In the genomic region with DNA sequence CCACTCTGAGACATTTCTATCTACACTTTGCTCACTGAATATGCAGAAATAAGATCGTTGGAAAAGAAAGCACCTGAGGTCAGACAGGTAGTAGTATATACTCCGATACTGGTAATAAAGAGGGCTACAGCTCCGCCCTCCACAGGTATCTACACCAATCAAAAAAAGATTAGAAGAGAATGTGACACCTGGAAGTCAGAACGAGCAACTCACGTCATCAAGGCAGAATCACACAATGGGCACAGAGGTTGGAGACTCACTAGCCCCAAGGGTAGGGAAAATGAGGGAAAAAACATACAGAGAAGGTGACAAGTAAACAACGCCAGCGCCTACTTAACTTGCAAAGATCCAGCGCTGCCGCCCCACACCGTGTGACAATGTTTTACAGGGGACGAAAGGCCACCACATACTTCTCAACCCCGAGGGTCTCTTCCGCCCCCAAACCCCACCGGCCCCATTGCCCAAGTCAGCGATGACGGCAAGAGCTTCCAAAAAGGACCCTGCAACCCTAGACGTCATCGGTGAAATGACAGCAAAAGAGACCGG, we compare ENCODE assay signal across 8 cellular contexts. TPM values are rescaled to one million over a fixed set of nuclear protein-coding genes. Genes with fewer than 3 reads are reported as not detected.
A peak's percentile ranks its signal among the peaks of the same experiment; 100 is the strongest.
DNase-seq lines count a peak whose midpoint lies in the region; ATAC-seq, FAIRE-seq and TF ChIP-seq lines count a peak whose summit lies in the region.

No MANE protein-coding gene starts in this region.

- H3K36me3 ChIP-seq in neuron (ENCODE audit: insufficient read depth, low read length), result no peaks in the 10 kb centered on the region

- TF ChIP-seq POLR2A in H54 (IDR thresholded peaks at IDR 0.05; ENCODE audit: low read depth, low read length), result no peak

- TF ChIP-seq CTCF in foreskin keratinocyte (conservative IDR thresholded peaks at IDR 0.05), result no peak

- no peaks in the 10 kb centered on the region for H3K27me3 Mint-ChIP-seq in activated T-helper 2 cell treated with anti-CD3 and anti-CD28 coated beads, Interferon-gamma antibody, Interleukin-2, Interleukin-4, amounts not matched to agents 10 μg/mL and 5 μg/mL and 100 μg/mL, durations not matched to agents 14 hours and 24 hours and 36 hours (ENCODE audit: low read depth)

- FAIRE-seq in H54 (lab: Jason Lieb, UNC), result no peak

- peaks cover 37% of the 10 kb centered on the region for H3K4me1 Mint-ChIP-seq in activated T-helper 2 cell treated with anti-CD3 and anti-CD28 coated beads, Interferon-gamma antibody, Interleukin-2, Interleukin-4, amounts not matched to agents 10 μg/mL and 5 μg/mL and 100 μg/mL, durations not matched to agents 14 hours and 24 hours and 36 hours (ENCODE audit: low read depth)

- H3K4me1 ChIP-seq in foreskin keratinocyte, result peaks cover 4% of the 10 kb centered on the region
- H3K4me1 ChIP-seq in neuron (ENCODE audit: insufficient read depth, low read length), result peaks cover 20% of the 10 kb centered on the region

- intact Hi-C loops in activated T-helper 2 cell treated with anti-CD3 and anti-CD28 coated beads, Interferon-gamma antibody, Interleukin-2, Interleukin-4, amounts not matched to agents 10 μg/mL and 5 μg/mL and 100 μg/mL, durations not matched to agents 14 hours and 24 hours and 36 hours (cut with micrococcal nuclease), result loop anchor here (1.0 to 2.0 kb wide), 2 partner anchors 25 to 71 kb away; partner anchors contain the start of gene COL19A1

- H3K27me3 ChIP-seq in foreskin keratinocyte (no peaks in the 10 kb centered on the region), neuron (ENCODE audit: insufficient read depth, low read length) (no peaks in the 10 kb centered on the region)

- peak overlapping the region; percentile 97 for H2AFZ ChIP-seq in neuron (ENCODE audit: low read depth, low read length)

- peak overlapping the region; percentile 90 for H3K4me3 Mint-ChIP-seq in activated T-helper 2 cell treated with anti-CD3 and anti-CD28 coated beads, Interferon-gamma antibody, Interleukin-2, Interleukin-4, amounts not matched to agents 10 μg/mL and 5 μg/mL and 100 μg/mL, durations not matched to agents 14 hours and 24 hours and 36 hours (ENCODE audit: low read depth)

- H3K9me3 ChIP-seq in neuron (ENCODE audit: low read length), result no peaks in the 10 kb centered on the region

- peak; percentile 68 for DNase-seq in Ammon's horn (ENCODE audit: low spot score)
- peak; percentile 35 for DNase-seq in NCI-H510A (lab: John Stamatoyannopoulos, UW)
- no peak for DNase-seq in activated T-helper 2 cell treated with anti-CD3 and anti-CD28 coated beads, Interferon-gamma antibody, Interleukin-2, Interleukin-4, amounts not matched to agents 10 μg/mL and 5 μg/mL and 100 μg/mL, durations not matched to agents 14 hours and 24 hours and 36 hours (ENCODE audit: low spot score)
- DNase-seq in foreskin keratinocyte, result peak; percentile 76 to 88
- no peak for DNase-seq in H54 (ENCODE audit: insufficient read length, low spot score)

- peaks cover 15% of the 10 kb centered on the region for H3K36me3 Mint-ChIP-seq in activated T-helper 2 cell treated with anti-CD3 and anti-CD28 coated beads, Interferon-gamma antibody, Interleukin-2, Interleukin-4, amounts not matched to agents 10 μg/mL and 5 μg/mL and 100 μg/mL, durations not matched to agents 14 hours and 24 hours and 36 hours (ENCODE audit: low read depth)

- peak; percentile 28 for ATAC-seq in GM18520 (IDR thresholded peaks at IDR 0.05; ENCODE audit: unreplicated experiment)
- ATAC-seq in HG03103 (IDR thresholded peaks at IDR 0.05; ENCODE audit: low read depth, unreplicated experiment), result peak; percentile 16
- peak; percentile 78 for ATAC-seq in foreskin keratinocyte

- H3K9me3 Mint-ChIP-seq in activated T-helper 2 cell treated with anti-CD3 and anti-CD28 coated beads, Interferon-gamma antibody, Interleukin-2, Interleukin-4, amounts not matched to agents 10 μg/mL and 5 μg/mL and 100 μg/mL, durations not matched to agents 14 hours and 24 hours and 36 hours, result peaks cover 4% of the 10 kb centered on the region

- peak overlapping the region; percentile 89 for H3K27ac Mint-ChIP-seq in activated T-helper 2 cell treated with anti-CD3 and anti-CD28 coated beads, Interferon-gamma antibody, Interleukin-2, Interleukin-4, amounts not matched to agents 10 μg/mL and 5 μg/mL and 100 μg/mL, durations not matched to agents 14 hours and 24 hours and 36 hours

- H3K4me3 ChIP-seq in neuron (ENCODE audit: low read length), result peak overlapping the region; percentile 92

- H3K27ac ChIP-seq in foreskin keratinocyte, result peak overlapping the region; percentile 81

RNA-seq across cellular contexts. Expression of gene LMBRD1, which starts 0.7 kb away (rescaled TPM):
- 18.9 and 20.8 TPM in 2 replicates for total RNA-seq in activated T-helper 2 cell treated with anti-CD3 and anti-CD28 coated beads, Interferon-gamma antibody, Interleukin-2, Interleukin-4, amounts not matched to agents 10 μg/mL and 5 μg/mL and 100 μg/mL, durations not matched to agents 14 hours and 24 hours and 36 hours
- 18.1 and 21.2 TPM in 2 replicates for total RNA-seq in foreskin keratinocyte
- polyA plus RNA-seq in foreskin keratinocyte, result 13.0 and 13.6 TPM in 2 replicates

Comparison
In these comparisons a context has a peak if more than half of its experiments do, and no peak if none do; other contexts are left out.
1. DNase-seq: peak in Ammon's horn (single experiment), NCI-H510A (single experiment) and foreskin keratinocyte (2 of 2); none in activated T-helper 2 cell treated with anti-CD3 and anti-CD28 coated beads, Interferon-gamma antibody, Interleukin-2, Interleukin-4, amounts not matched to agents 10 μg/mL and 5 μg/mL and 100 μg/mL, durations not matched to agents 14 hours and 24 hours and 36 hours (single experiment) and H54 (single experiment).
2. ATAC-seq: peak in every context shown above with its lines; median percentile 78 in foreskin keratinocyte; 28 in GM18520; 16 in HG03103.